ENCODE assay signal across 27 cellular contexts in genomic region chr1:18738617-18739016, GRCh38.
"Had no signal": no experiment of that assay in that cellular context is flagged by ENCODE, and none has a peak within 500 bp of the region (broad histone marks: within the 10 kb centered on the region; RNA-seq: fewer than 3 reads in every experiment).

No MANE protein-coding gene starts in this region.

- ATAC-seq: esophagus mucosa; gastrocnemius medialis; left cardiac atrium; left lung; stimulated activated memory B cell treated with anti-CD40 and anti-IgM and Interleukin-4, amounts not matched to agents 10 μg/mL and 1 μg/mL and 100 μg/mL, for 72 hours; stimulated activated naive CD8-positive, alpha-beta T cell treated with anti-CD3 and anti-CD28 coated beads, Interleukin-15, Interleukin-2, amounts not matched to agents 100 U/mL and 50 U/mL, for 24 hours had no signal

- FAIRE-seq: colon, islet of Langerhans had no signal

- H3K36me3 ChIP-seq: gastrocnemius medialis, left lung, prostate gland, right atrium auricular region, sigmoid colon, thoracic aorta, tibial nerve, upper lobe of left lung, uterus had no signal

- H3K4me3 Mint-ChIP-seq: natural killer cell; stimulated activated memory B cell treated with anti-CD40 and anti-IgM and Interleukin-4, amounts not matched to agents 10 μg/mL and 1 μg/mL and 100 μg/mL, for 72 hours had no signal

- H3K27me3 ChIP-seq: right atrium auricular region, upper lobe of left lung, uterus had no signal

- H3K4me1 ChIP-seq: gastrocnemius medialis, left lung, prostate gland, right atrium auricular region, sigmoid colon, tibial nerve, upper lobe of left lung, uterus had no signal

- H3K36me3 Mint-ChIP-seq: natural killer cell; stimulated activated memory B cell treated with anti-CD40 and anti-IgM and Interleukin-4, amounts not matched to agents 10 μg/mL and 1 μg/mL and 100 μg/mL, for 72 hours had no signal

- DNase-seq: cerebellar nuclear complex; dorsolateral prefrontal cortex; effector CD4-positive, alpha-beta T cell; foreskin fibroblast; gastrocnemius medialis; head of caudate nucleus; hippocampal formation; left cardiac atrium; left lung; mesenchymal stem cell; natural killer cell; nucleus accumbens; sigmoid colon; stimulated activated CD4-positive, alpha-beta T cell treated with anti-CD3 and anti-CD28 coated beads, Interleukin-2, amount 100 ng/mL, for 24 hours; stimulated activated CD4-positive, alpha-beta T cell treated with anti-CD3 and anti-CD28 coated beads, Interleukin-4, amount 100 ng/mL, for 4 hours; stimulated activated naive CD8-positive, alpha-beta T cell treated with anti-CD3 and anti-CD28 coated beads, Interleukin-15, Interleukin-2, amounts not matched to agents 100 U/mL and 50 U/mL, for 24 hours; uterus had no signal

- H3K27ac ChIP-seq: dorsolateral prefrontal cortex, epithelial cell of prostate, gastrocnemius medialis, left lung, prostate gland, right atrium auricular region, sigmoid colon, thoracic aorta, tibial nerve, upper lobe of left lung, uterus had no signal

- H3K27ac Mint-ChIP-seq: natural killer cell; stimulated activated memory B cell treated with anti-CD40 and anti-IgM and Interleukin-4, amounts not matched to agents 10 μg/mL and 1 μg/mL and 100 μg/mL, for 72 hours had no signal

- H3K9me3 ChIP-seq: gastrocnemius medialis, left lung, prostate gland, right atrium auricular region, sigmoid colon, thoracic aorta, tibial nerve, upper lobe of left lung, uterus had no signal

- H3K4me1 Mint-ChIP-seq: natural killer cell; stimulated activated memory B cell treated with anti-CD40 and anti-IgM and Interleukin-4, amounts not matched to agents 10 μg/mL and 1 μg/mL and 100 μg/mL, for 72 hours had no signal

- H3K4me3 ChIP-seq: dorsolateral prefrontal cortex, gastrocnemius medialis, left lung, prostate gland, right atrium auricular region, sigmoid colon, thoracic aorta, tibial nerve, upper lobe of left lung, uterus had no signal

- H3K9me3 Mint-ChIP-seq: natural killer cell had no signal
